In the genomic region with DNA sequence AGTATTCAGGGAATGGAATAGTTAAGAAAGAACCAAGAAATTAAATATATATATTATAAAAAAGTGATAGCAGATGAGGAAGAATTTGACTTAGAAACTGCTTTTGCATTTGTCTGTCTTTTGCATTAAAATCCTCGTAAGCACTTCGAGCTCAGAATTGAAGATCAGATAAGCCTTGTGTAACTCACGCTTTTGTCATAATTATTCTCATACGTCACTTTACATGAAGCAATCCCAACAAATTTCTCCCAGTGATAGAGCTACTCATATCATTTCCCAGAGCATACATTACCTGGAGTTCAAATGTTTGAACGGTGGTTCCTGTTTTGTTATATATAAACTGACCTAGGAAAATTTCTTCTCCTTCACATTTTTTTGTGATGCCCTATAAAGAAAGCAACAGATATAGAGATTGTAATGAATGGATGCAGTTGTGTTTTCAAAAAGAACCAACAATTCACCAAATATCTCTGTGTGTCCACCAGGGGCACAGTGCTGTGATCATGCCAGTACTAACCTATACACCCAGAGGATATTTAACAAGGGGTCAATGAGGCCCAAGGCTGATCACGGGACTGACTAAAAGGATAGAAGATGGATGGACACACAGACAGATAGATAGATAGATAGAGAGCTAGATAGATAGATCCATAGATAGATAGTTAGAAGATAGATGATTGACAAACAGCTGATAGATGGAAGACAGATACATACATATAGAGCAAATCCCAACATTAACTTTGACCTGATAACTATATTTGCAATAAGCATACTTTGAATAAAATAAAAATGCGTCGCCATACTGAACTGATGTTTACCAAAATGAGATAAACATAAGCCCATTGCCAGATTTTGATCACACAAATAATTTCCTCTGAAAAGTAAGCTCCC, we compare ENCODE assay signal across 12 cellular contexts. TPM values are rescaled to one million over a fixed set of nuclear protein-coding genes. Genes with fewer than 3 reads are reported as not detected.
A peak's percentile ranks its signal among the peaks of the same experiment; 100 is the strongest.
DNase-seq lines count a peak whose midpoint lies in the region; ATAC-seq and TF ChIP-seq lines count a peak whose summit lies in the region.
"Had no signal": no experiment of that assay in that cellular context is flagged by ENCODE, and none has a peak within 500 bp of the region (broad histone marks: within the 10 kb centered on the region; RNA-seq: fewer than 3 reads in every experiment).

No MANE protein-coding gene starts in this region.

- ATAC-seq in GM21717 (IDR thresholded peaks at IDR 0.05; ENCODE audit: unreplicated experiment) (no peak), GM21576 (IDR thresholded peaks at IDR 0.05; ENCODE audit: unreplicated experiment) (no peak)
- ATAC-seq: left cardiac atrium had no signal

- TF ChIP-seq CTCF in AG09319 (IDR thresholded peaks at IDR 0.05; ENCODE audit: low read depth, low read length) = peak; percentile 25
- TF ChIP-seq CTCF in fibroblast of the aortic adventitia (IDR thresholded peaks at IDR 0.05; ENCODE audit: insufficient read depth, low read length) = peak; percentile 55
- TF ChIP-seq CTCF in prostate gland (IDR thresholded peaks at IDR 0.05) = no peak

- H3K4me1 ChIP-seq in prostate gland (replicated peaks) = peaks cover 3% of the 10 kb centered on the region

- TF ChIP-seq POLR2A in prostate gland (IDR thresholded peaks at IDR 0.05) = no peak

- H3K9me3 ChIP-seq in prostate gland = no peaks in the 10 kb centered on the region
- H3K9me3 ChIP-seq: tibial artery had no signal

- no peak overlapping the region for H3K4me3 ChIP-seq in fibroblast of the aortic adventitia (ENCODE audit: low read depth, low read length)
- no peak overlapping the region for H3K4me3 ChIP-seq in prostate gland
- H3K4me3 ChIP-seq: tibial artery had no signal

- WGBS in prostate gland = 71% methylated on average over 8 of the region's 8 CpGs

- H3K27me3 ChIP-seq in prostate gland (replicated peaks; ENCODE audit: insufficient read depth) = no peaks in the 10 kb centered on the region
- H3K27me3 ChIP-seq: tibial artery had no signal

- no peaks in the 10 kb centered on the region for H3K36me3 ChIP-seq in prostate gland
- H3K36me3 ChIP-seq: tibial artery had no signal

- H3K27ac ChIP-seq in prostate gland = no peak overlapping the region
- H3K27ac ChIP-seq: tibial artery had no signal

- intact Hi-C loops in prostate gland (cut with DNase I) = no loop called here

- no peak for DNase-seq in AG09319 (ENCODE audit: extremely low read depth, low read depth)
- peak; percentile 35 for DNase-seq in HCEC 1CT
- DNase-seq in SHP77 (lab: John Stamatoyannopoulos, UW) = peak; percentile 15 to 39
- DNase-seq in fibroblast of the aortic adventitia (ENCODE audit: low read depth) = no peak
- DNase-seq in A172 (ENCODE audit: low spot score) = no peak
- DNase-seq in prostate gland (ENCODE audit: low spot score) = no peak
- DNase-seq: activated CD4-positive, CD25-positive, alpha-beta regulatory T cell treated with anti-CD3 and anti-CD28 coated beads, Interleukin-2, amount 50 U/mL, for 72 hours; DMS79 treated with DMSO at 0.1 percent for 48 hours; left cardiac atrium; tibial artery had no signal

RNA-seq across cellular contexts. Expression of a gene that starts 9.3 kb away (rescaled TPM):
- total RNA-seq in fibroblast of the aortic adventitia (ENCODE audit: low replicate concordance) (8.6 and 28.6 TPM in 2 replicates), prostate gland (10 to 100 TPM; 26.1 to 43.1 TPM)
- 50.0 and 67.9 TPM in 2 replicates for total RNA-seq in A172 (2014; rRNA removed; shearing (Covaris generic))

RNA-seq across cellular contexts. Expression of a gene that starts 40.2 kb away (rescaled TPM):
- total RNA-seq in fibroblast of the aortic adventitia (ENCODE audit: low replicate concordance) (not detected in 2 replicates), prostate gland (1 to 10 TPM in 1 of 2 donors, not detected in 1; 4.5 TPM)
- 4.5 and 7.9 TPM in 2 replicates for total RNA-seq in A172 (2014; rRNA removed; shearing (Covaris generic))
- total RNA-seq: left cardiac atrium had no signal

RNA-seq across cellular contexts. Expression of a gene that starts 40.5 kb away (rescaled TPM):
- total RNA-seq in fibroblast of the aortic adventitia (ENCODE audit: low replicate concordance) = under 0.01 TPM in 2 replicates
- 0.69 TPM in 1 of 2 replicates, not detected in the other for total RNA-seq in A172 (2014; rRNA removed; shearing (Covaris generic))
- 10 to 100 TPM in 1 of 2 donors, under 1 TPM in 1; 0.59 to 40.9 TPM for total RNA-seq in prostate gland

RNA-seq across cellular contexts. Expression of a gene that starts 46.6 kb away (rescaled TPM):
- total RNA-seq in fibroblast of the aortic adventitia (ENCODE audit: low replicate concordance) (0.09 TPM in 1 of 2 replicates, not detected in the other), prostate gland (under 1 TPM in 1 of 2 donors, not detected in 1; 0.34 TPM)
- 0.62 and 1.6 TPM in 2 replicates for total RNA-seq in A172 (2014; rRNA removed; shearing (Covaris generic))

Comparison
In these comparisons a context has a peak if more than half of its experiments do, and no peak if none do; other contexts are left out.
1. DNase-seq: peak in HCEC 1CT (single experiment) and SHP77 (2 of 2); none in AG09319 (single experiment), fibroblast of the aortic adventitia (single experiment), A172 (single experiment) and prostate gland (single experiment).
2. CTCF ChIP-seq: peak in AG09319 (single experiment) and fibroblast of the aortic adventitia (single experiment); none in prostate gland (0 of 4).